ENCODE assay signal across 25 cellular contexts in the genomic region with DNA sequence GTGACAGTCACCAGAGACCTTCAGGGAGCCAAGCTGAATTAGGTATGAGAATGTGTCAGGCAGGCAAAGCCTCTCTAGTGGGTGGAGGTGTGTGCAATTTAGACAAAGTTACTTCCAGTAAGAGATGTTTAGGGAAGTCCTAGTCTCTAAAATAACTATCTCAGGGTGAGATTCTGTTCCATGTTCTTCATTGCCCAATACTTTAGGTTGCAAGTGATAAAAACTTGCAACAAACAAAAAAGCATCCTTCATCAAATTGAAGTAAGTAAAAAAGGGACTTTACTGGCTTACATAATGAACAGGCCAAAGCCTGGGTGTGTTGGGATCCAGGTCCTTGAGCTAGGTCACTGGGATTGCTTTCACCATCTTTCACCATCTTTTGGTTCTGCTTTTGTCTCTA. TPM values are rescaled to one million over a fixed set of nuclear protein-coding genes. Genes with fewer than 3 reads are reported as not detected.
"Had no signal": no experiment of that assay in that cellular context is flagged by ENCODE, and none has a peak within 500 bp of the region (broad histone marks: within the 10 kb centered on the region; RNA-seq: fewer than 3 reads in every experiment).

No MANE protein-coding gene starts in this region.

- H3K4me3 ChIP-seq: breast epithelium, heart left ventricle, neural progenitor cell, right lobe of liver, vagina had no signal

- DNase-seq: activated CD8-positive, alpha-beta memory T cell treated with anti-CD3 and anti-CD28 coated beads, Interleukin-2, amount 10 ng/mL, durations not matched to agents 7 days and 5 days; activated CD8-positive, alpha-beta T cell treated with anti-CD3 and anti-CD28 coated beads, Interleukin-2, amount 10 ng/mL, durations not matched to agents 7 days and 5 days; activated T-cell treated with anti-CD3 and anti-CD28 coated beads, Interleukin-2, amount 50 U/mL, for 48 hours; central memory CD4-positive, alpha-beta T cell; endodermal cell; foreskin fibroblast; heart left ventricle; hypothalamus; naive B cell; posterior cingulate gyrus; right lobe of liver; stimulated activated CD4-positive, alpha-beta T cell treated with anti-CD3 and anti-CD28 coated beads, Interleukin-12 subunit alpha, Interleukin-12 subunit beta, amount 100 ng/mL, for 4 hours; stimulated activated CD4-positive, alpha-beta T cell treated with anti-CD3 and anti-CD28 coated beads, Interleukin-4, amount 100 ng/mL, for 1 hour; T-helper 2 cell had no signal

- H3K36me3 ChIP-seq: breast epithelium, heart left ventricle, neural progenitor cell, right lobe of liver, vagina had no signal

- H3K4me1 ChIP-seq: breast epithelium, right lobe of liver, vagina had no signal

- ATAC-seq: activated CD8-positive, alpha-beta memory T cell treated with anti-CD3 and anti-CD28 coated beads, Interleukin-2, amount 10 ng/mL, durations not matched to agents 7 days and 5 days; activated CD8-positive, alpha-beta T cell treated with anti-CD3 and anti-CD28 coated beads, Interleukin-2, amount 10 ng/mL, durations not matched to agents 7 days and 5 days; esophagus mucosa; heart left ventricle; right lobe of liver; stimulated activated effector memory CD8-positive, alpha-beta T cell treated with anti-CD3 and anti-CD28 coated beads, Interleukin-12 subunit alpha, Interleukin-12 subunit beta, amount 100 ng/mL, for 72 hours; WTC11 had no signal

- H3K9me3 ChIP-seq: breast epithelium, right lobe of liver, vagina had no signal

- H3K27me3 ChIP-seq: breast epithelium, neural progenitor cell, right lobe of liver, vagina had no signal

- H3K27ac ChIP-seq: breast epithelium, heart left ventricle, neural progenitor cell, right lobe of liver, vagina had no signal

RNA-seq across cellular contexts. Expression of gene CX3CR1, which starts 38.3 kb away (rescaled TPM):
- total RNA-seq: endodermal cell, kidney epithelial cell, renal cortical epithelial cell, vagina had no signal

RNA-seq across cellular contexts. Expression of gene XIRP1, which starts 49.1 kb away (rescaled TPM):
- total RNA-seq: activated CD8-positive, alpha-beta T cell treated with anti-CD3 and anti-CD28 coated beads, Interleukin-2, amount 10 ng/mL, durations not matched to agents 7 days and 5 days; endodermal cell; esophagus mucosa; lower leg skin; mesothelial cell of epicardium; renal cortical epithelial cell; subcutaneous adipose tissue; vagina; WTC11 had no signal
